Comparison of ENCODE assay signal across 1 cellular context in genomic region chr10:80202934-80203834, GRCh38.
TF ChIP-seq lines count a peak whose summit lies in the region.

No MANE protein-coding gene starts in this region.

TF ChIP-seq in K562, 482 proteins besides CTCF, POLR2A, EP300 and RAD21 (continued from another document and continues in another):
- TF ChIP-seq CHD7 (IDR thresholded peaks at IDR 0.05; ENCODE audit: low read depth, low read length) (no peak), MAFF (IDR thresholded peaks at IDR 0.05; ENCODE audit: low read length) (no peak), SRSF1 (IDR thresholded peaks at IDR 0.05; ENCODE audit: low read depth, low read length) (no peak), MXD1 (CRISPR knock-in tag; IDR thresholded peaks at IDR 0.05; ENCODE audit: borderline replicate concordance, poor library complexity, severe bottlenecking) (no peak), ZZZ3 (IDR thresholded peaks at IDR 0.05) (no peak), CGGBP1 (CRISPR knock-in tag; IDR thresholded peaks at IDR 0.05) (no peak), SETDB1 (IDR thresholded peaks at IDR 0.05; ENCODE audit: low read length) (no peak), CAMTA2 (CRISPR knock-in tag; conservative IDR thresholded peaks at IDR 0.05) (no peak), ZBTB8A (IDR thresholded peaks at IDR 0.05; ENCODE audit: partially characterized antibody) (no peak), ELF1 (tag; IDR thresholded peaks at IDR 0.05) (peak; percentile 43; the same call in 1 of the 2 replicates), NCOA1 (IDR thresholded peaks at IDR 0.05; ENCODE audit: low read depth) (peak; percentile 35), ZFPM2 (CRISPR knock-in tag; IDR thresholded peaks at IDR 0.05) (no peak), TAL1 (IDR thresholded peaks at IDR 0.05) (peak; percentile 9; the same call in 1 of the 2 replicates), YY1 (IDR thresholded peaks at IDR 0.05; ENCODE audit: borderline replicate concordance in 1 of 3, control insufficient read depth in 1 of 3, extremely low read depth in 1 of 3, insufficient read depth in 3 of 3, insufficient read length in 1 of 3, insufficient replicate concordance in 2 of 3, low read depth in 1 of 3, low read length in 2 of 3) (no peak), WHSC1 (IDR thresholded peaks at IDR 0.05; ENCODE audit: low read length) (no peak), NCOR1 (IDR thresholded peaks at IDR 0.05) (no peak), RBM17 (IDR thresholded peaks at IDR 0.05; ENCODE audit: borderline replicate concordance, low read depth, low read length) (no peak), ZBTB33 (CRISPR knock-in tag; IDR thresholded peaks at IDR 0.05) (peak; percentile 76), NFYB (IDR thresholded peaks at IDR 0.05; ENCODE audit: extremely low read depth, insufficient read length) (no peak), MTF1 (CRISPR knock-in tag; IDR thresholded peaks at IDR 0.05; ENCODE audit: borderline replicate concordance) (no peak), MECOM (CRISPR knock-in tag; IDR thresholded peaks at IDR 0.05) (no peak), RFX5 (IDR thresholded peaks at IDR 0.05; ENCODE audit: low read depth, low read length) (no peak), KDM4B (IDR thresholded peaks at IDR 0.05; ENCODE audit: borderline replicate concordance in 2 of 2, low read depth in 1 of 2) (no peak; a peak in 1 of 4 replicates), CCNT2 (IDR thresholded peaks at IDR 0.05; ENCODE audit: borderline replicate concordance, extremely low read depth, insufficient read length, low read depth, low read length) (peak; percentile 47), CEBPZ (IDR thresholded peaks at IDR 0.05; ENCODE audit: borderline replicate concordance, low read depth, low read length) (no peak), BRF2 (IDR thresholded peaks at IDR 0.05; ENCODE audit: borderline replicate concordance, insufficient read depth, insufficient read length) (no peak), ZNF592 (IDR thresholded peaks at IDR 0.05) (peak; percentile 47; the same call in 1 of the 2 replicates), MED1 (CRISPR knock-in tag; IDR thresholded peaks at IDR 0.05; ENCODE audit: borderline replicate concordance) (no peak), ZNF232 (CRISPR knock-in tag; IDR thresholded peaks at IDR 0.05) (no peak), DPF2 (IDR thresholded peaks at IDR 0.05) (peak; percentile 73), FOXP1 (CRISPR knock-in tag; IDR thresholded peaks at IDR 0.05) (no peak; the same call in 1 of the 2 replicates), SREBF1 (IDR thresholded peaks at IDR 0.05; ENCODE audit: borderline replicate concordance, low read depth, low read length) (no peak)
